ENCODE assay signal across 12 cellular contexts in genomic region chr20:49948809-49949507, GRCh38. TPM values are rescaled to one million over a fixed set of nuclear protein-coding genes. Genes with fewer than 3 reads are reported as not detected.
A peak's percentile ranks its signal among the peaks of the same experiment; 100 is the strongest.
DNase-seq lines count a peak whose midpoint lies in the region; ATAC-seq and TF ChIP-seq lines count a peak whose summit lies in the region.
"Had no signal": no experiment of that assay in that cellular context is flagged by ENCODE, and none has a peak within 500 bp of the region (broad histone marks: within the 10 kb centered on the region; RNA-seq: fewer than 3 reads in every experiment).

No MANE protein-coding gene starts in this region.

- TF ChIP-seq CTCF in HFFc6 (IDR thresholded peaks at IDR 0.05) (no peak), kidney epithelial cell (IDR thresholded peaks at IDR 0.05; ENCODE audit: insufficient read depth, low read length, poor library complexity, severe bottlenecking) (no peak)

- CTCF ChIA-PET in activated CD4-positive, alpha-beta memory T cell treated with anti-CD3 and anti-CD28 coated beads, Interleukin-2, amount 10 ng/mL, durations not matched to agents 7 days and 5 days (lab: Charles Lee), result no interaction called here

- peaks cover 2% of the 10 kb centered on the region; the same call in 1 of the 2 replicates for H3K27me3 Mint-ChIP-seq in HFFc6 (ENCODE audit: insufficient read depth)
- no peaks in the 10 kb centered on the region for H3K27me3 Mint-ChIP-seq in activated CD4-positive, alpha-beta memory T cell treated with anti-CD3 and anti-CD28 coated beads, Interleukin-2, amount 10 ng/mL, durations not matched to agents 7 days and 5 days
- H3K27me3 Mint-ChIP-seq: central memory CD8-positive, alpha-beta T cell had no signal

- H3K4me3 Mint-ChIP-seq in HFFc6, result peak overlapping the region; percentile 69
- no peak overlapping the region for H3K4me3 Mint-ChIP-seq in activated CD4-positive, alpha-beta memory T cell treated with anti-CD3 and anti-CD28 coated beads, Interleukin-2, amount 10 ng/mL, durations not matched to agents 7 days and 5 days
- H3K4me3 Mint-ChIP-seq: central memory CD8-positive, alpha-beta T cell; natural killer cell had no signal

- H3K4me3 ChIP-seq in adipocyte (ENCODE audit: low read length) (peak overlapping the region; percentile 16), kidney epithelial cell (ENCODE audit: low read depth, low read length) (no peak overlapping the region)

- POLR2A ChIA-PET in activated CD4-positive, alpha-beta memory T cell treated with anti-CD3 and anti-CD28 coated beads, Interleukin-2, amount 10 ng/mL, durations not matched to agents 7 days and 5 days (lab: Charles Lee), result no interaction called here

- no peak for ATAC-seq in GM21390 (IDR thresholded peaks at IDR 0.05; ENCODE audit: unreplicated experiment)
- ATAC-seq: natural killer cell had no signal

- H3K36me3 Mint-ChIP-seq in HFFc6 (ENCODE audit: low read depth), result peaks cover 48% of the 10 kb centered on the region
- peaks cover 75% of the 10 kb centered on the region for H3K36me3 Mint-ChIP-seq in activated CD4-positive, alpha-beta memory T cell treated with anti-CD3 and anti-CD28 coated beads, Interleukin-2, amount 10 ng/mL, durations not matched to agents 7 days and 5 days (ENCODE audit: low read depth)

- peaks cover 61% of the 10 kb centered on the region for H3K4me1 Mint-ChIP-seq in HFFc6 (ENCODE audit: low read depth)
- peaks cover 8% of the 10 kb centered on the region for H3K4me1 Mint-ChIP-seq in activated CD4-positive, alpha-beta memory T cell treated with anti-CD3 and anti-CD28 coated beads, Interleukin-2, amount 10 ng/mL, durations not matched to agents 7 days and 5 days

- DNase-seq in AG08396 (ENCODE audit: low spot score), result peak; percentile 88
- DNase-seq in HFFc6, result peak; percentile 85
- DNase-seq in adipocyte (ENCODE audit: low read depth), result peak; percentile 78
- DNase-seq in kidney epithelial cell (ENCODE audit: low read depth), result peak; percentile 65
- DNase-seq in activated CD4-positive, alpha-beta memory T cell treated with anti-CD3 and anti-CD28 coated beads, Interleukin-2, amount 10 ng/mL, durations not matched to agents 7 days and 5 days, result no peak
- no peak for DNase-seq in NCI-H2081 treated with DMSO at 0.1 percent for 48 hours (lab: John Stamatoyannopoulos, UW)
- no peak for DNase-seq in stimulated activated CD4-positive, alpha-beta T cell treated with anti-CD3 and anti-CD28 coated beads, Interleukin-4, amount 100 ng/mL, for 4 hours
- DNase-seq: erythroblast; natural killer cell; stimulated activated CD4-positive, alpha-beta T cell treated with anti-CD3 and anti-CD28 coated beads, Interleukin-12 subunit alpha, Interleukin-12 subunit beta, amount 100 ng/mL, for 4 hours had no signal

- H3K27me3 ChIP-seq in adipocyte (replicated peaks; ENCODE audit: control insufficient read depth, insufficient read depth, low read length) (no peaks in the 10 kb centered on the region), kidney epithelial cell (ENCODE audit: control insufficient read depth, insufficient read depth, low read length) (no peaks in the 10 kb centered on the region)

- H3K4me1 ChIP-seq in adipocyte (ENCODE audit: control insufficient read depth, insufficient read depth, low read length), result peaks cover 36% of the 10 kb centered on the region

- H3K9me3 ChIP-seq in adipocyte (ENCODE audit: control insufficient read depth, low read length), result no peaks in the 10 kb centered on the region

- peak overlapping the region; percentile 96 for H3K27ac Mint-ChIP-seq in HFFc6
- no peak overlapping the region for H3K27ac Mint-ChIP-seq in activated CD4-positive, alpha-beta memory T cell treated with anti-CD3 and anti-CD28 coated beads, Interleukin-2, amount 10 ng/mL, durations not matched to agents 7 days and 5 days
- H3K27ac Mint-ChIP-seq: natural killer cell had no signal

- H3K9ac ChIP-seq in adipocyte (ENCODE audit: low read length), result peak overlapping the region; percentile 10

- no peaks in the 10 kb centered on the region for H3K9me3 Mint-ChIP-seq in HFFc6
- no peaks in the 10 kb centered on the region for H3K9me3 Mint-ChIP-seq in activated CD4-positive, alpha-beta memory T cell treated with anti-CD3 and anti-CD28 coated beads, Interleukin-2, amount 10 ng/mL, durations not matched to agents 7 days and 5 days
- H3K9me3 Mint-ChIP-seq: central memory CD8-positive, alpha-beta T cell; natural killer cell had no signal

- peaks cover 78% of the 10 kb centered on the region for H3K36me3 ChIP-seq in adipocyte (ENCODE audit: control insufficient read depth, insufficient read depth, low read length, severe bottlenecking)
- peaks cover 2% of the 10 kb centered on the region for H3K36me3 ChIP-seq in kidney epithelial cell (ENCODE audit: control insufficient read depth, insufficient read depth, low read length)

RNA-seq across cellular contexts. Expression of gene RNF114, which starts 12.8 kb away (rescaled TPM):
- total RNA-seq in HFFc6 (2021; fragmentation: NEBNext Ultra II Directional; extraction: Animal tissue kit (Norgen Biotek cat#: 25700)), result 10 to 100 TPM; 51.6 to 61.0 (median 56.1) TPM
- total RNA-seq in kidney epithelial cell, result 138 and 216 TPM in 2 replicates
- 10 to 100 TPM; 66.4 to 76.4 TPM for total RNA-seq in activated CD4-positive, alpha-beta memory T cell treated with anti-CD3 and anti-CD28 coated beads, Interleukin-2, amount 10 ng/mL, durations not matched to agents 7 days and 5 days

RNA-seq across cellular contexts. Expression of gene SPATA2, which starts 33.6 kb away (rescaled TPM):
- total RNA-seq in HFFc6 (2021; fragmentation: NEBNext Ultra II Directional; extraction: Animal tissue kit (Norgen Biotek cat#: 25700)), result 1 to 10 TPM; 6.9 to 8.0 (median 7.2) TPM
- total RNA-seq in kidney epithelial cell, result 3.9 and 5.1 TPM in 2 replicates
- total RNA-seq in activated CD4-positive, alpha-beta memory T cell treated with anti-CD3 and anti-CD28 coated beads, Interleukin-2, amount 10 ng/mL, durations not matched to agents 7 days and 5 days, result 1 to 10 TPM; 8.4 to 9.0 TPM

RNA-seq across cellular contexts. Expression of gene SNAI1, which starts 33.8 kb away (rescaled TPM):
- 1 to 10 TPM; 4.7 to 6.8 (median 5.2) TPM for total RNA-seq in HFFc6 (2021; fragmentation: NEBNext Ultra II Directional; extraction: Animal tissue kit (Norgen Biotek cat#: 25700))
- 1.0 TPM in 1 of 2 replicates, not detected in the other for total RNA-seq in kidney epithelial cell
- total RNA-seq in activated CD4-positive, alpha-beta memory T cell treated with anti-CD3 and anti-CD28 coated beads, Interleukin-2, amount 10 ng/mL, durations not matched to agents 7 days and 5 days, result under 1 TPM; 0.28 to 0.38 TPM

Comparison
In these comparisons a context has a peak if more than half of its experiments do, and no peak if none do; other contexts are left out.
1. DNase-seq: peak in AG08396 (single experiment), HFFc6 (single experiment), adipocyte (single experiment) and kidney epithelial cell (single experiment); none in activated CD4-positive, alpha-beta memory T cell treated with anti-CD3 and anti-CD28 coated beads, Interleukin-2, amount 10 ng/mL, durations not matched to agents 7 days and 5 days (single experiment), NCI-H2081 treated with DMSO at 0.1 percent for 48 hours (single experiment) and stimulated activated CD4-positive, alpha-beta T cell treated with anti-CD3 and anti-CD28 coated beads, Interleukin-4, amount 100 ng/mL, for 4 hours (0 of 2).